In the genomic region with DNA sequence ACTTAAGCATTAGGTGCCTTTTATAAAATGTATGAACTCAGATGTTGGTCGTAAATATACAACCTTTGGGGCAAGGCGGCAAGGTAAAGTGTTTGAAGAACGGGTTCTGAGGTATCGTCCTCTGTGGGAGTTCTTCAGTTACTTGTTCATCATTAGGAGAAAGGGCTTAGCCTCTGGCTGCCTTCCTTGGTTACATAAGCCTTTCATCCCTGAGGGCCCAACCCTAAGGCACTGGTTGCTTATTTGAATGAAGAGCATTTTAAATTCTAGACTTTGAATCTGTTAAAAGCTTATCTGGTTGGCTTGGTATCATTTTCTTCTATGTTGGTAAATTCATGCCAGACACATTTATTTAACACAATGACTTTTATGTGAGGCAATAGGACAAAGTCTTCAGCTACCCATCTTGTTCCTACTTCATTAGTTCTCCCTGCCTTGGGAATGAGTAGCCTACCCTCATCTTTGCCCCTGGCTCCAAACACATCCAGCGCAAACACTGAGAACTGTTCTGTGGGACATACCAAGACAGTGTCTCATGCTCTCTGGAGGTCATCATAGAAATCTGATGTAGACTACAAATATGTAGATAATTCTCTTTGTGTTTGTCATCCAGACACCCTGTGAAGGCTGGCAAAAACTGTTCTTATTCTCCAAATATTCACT, we compare ENCODE assay signal across 9 cellular contexts. TPM values are rescaled to one million over a fixed set of nuclear protein-coding genes. Genes with fewer than 3 reads are reported as not detected.
DNase-seq lines count a peak whose midpoint lies in the region; ATAC-seq, FAIRE-seq and TF ChIP-seq lines count a peak whose summit lies in the region.
"Had no signal": no experiment of that assay in that cellular context is flagged by ENCODE, and none has a peak within 500 bp of the region (broad histone marks: within the 10 kb centered on the region; RNA-seq: fewer than 3 reads in every experiment).

No MANE protein-coding gene starts in this region.

- H3K36me3 ChIP-seq in ascending aorta (no peaks in the 10 kb centered on the region), subcutaneous abdominal adipose tissue (ENCODE audit: control insufficient read depth in 5 of 5, insufficient read depth in 5 of 5, low read length in 5 of 5) (no peaks in the 10 kb centered on the region)

- H3K9me3 ChIP-seq in ascending aorta (no peaks in the 10 kb centered on the region), subcutaneous abdominal adipose tissue (ENCODE audit: control insufficient read depth in 5 of 5, low read length in 5 of 5) (no peaks in the 10 kb centered on the region)

- no peak overlapping the region for H3K9ac ChIP-seq in subcutaneous abdominal adipose tissue (ENCODE audit: low read length in 5 of 5)

- intact Hi-C loops in ascending aorta (cut with DNase I) (no loop called here), left ventricle myocardium superior (cut with micrococcal nuclease) (no loop called here)

- no peaks in the 10 kb centered on the region for H3K27me3 ChIP-seq in ascending aorta
- no peaks in the 10 kb centered on the region for H3K27me3 ChIP-seq in subcutaneous abdominal adipose tissue (ENCODE audit: control insufficient read depth in 5 of 5, insufficient read depth in 4 of 5, low read length in 5 of 5)

- DNase-seq in HCEC 1CT = peak; percentile 97
- DNase-seq in ascending aorta (ENCODE audit: low spot score in 2 of 2) = peak in 1 of 2 donors; percentile 66
- DNase-seq in left ventricle myocardium superior = no peak
- DNase-seq in effector CD8-positive, alpha-beta T cell (lab: John Stamatoyannopoulos, UW) = no peak
- DNase-seq in NCI-H748 treated with DMSO at 0.1 percent for 48 hours (lab: John Stamatoyannopoulos, UW) = no peak
- DNase-seq in SKM-1 treated with dmso at 0.1 percent for 144 hours (lab: John Stamatoyannopoulos, UW; ENCODE audit: unreplicated experiment) = no peak
- DNase-seq in frontal cortex (ENCODE audit: low spot score in 2 of 2) = no peak
- DNase-seq: activated CD8-positive, alpha-beta T cell treated with anti-CD3 and anti-CD28 coated beads for 36 hours had no signal

- ATAC-seq in left ventricle myocardium superior = peak; percentile 90
- ATAC-seq: activated CD8-positive, alpha-beta T cell treated with anti-CD3 and anti-CD28 coated beads for 36 hours had no signal

- H3K4me1 ChIP-seq in ascending aorta (no peaks in the 10 kb centered on the region), subcutaneous abdominal adipose tissue (ENCODE audit: control insufficient read depth in 5 of 5, insufficient read depth in 5 of 5, low read length in 5 of 5) (peaks cover 0 to 15% (median 6%) of the 10 kb centered on the region in 5 donors)

- H3K4me3 ChIP-seq in ascending aorta (no peak overlapping the region), subcutaneous abdominal adipose tissue (ENCODE audit: low read depth in 1 of 5, low read length in 5 of 5) (no peak overlapping the region)

- FAIRE-seq in frontal cortex (lab: Jason Lieb, UNC) = no peak

- no peak for TF ChIP-seq CTCF in ascending aorta (IDR thresholded peaks at IDR 0.05)

- peak overlapping the region; percentile 36 to 64 for H3K27ac ChIP-seq in ascending aorta
- peak overlapping the region; percentile 78 for H3K27ac ChIP-seq in subcutaneous abdominal adipose tissue (ENCODE audit: low read depth, low read length)

RNA-seq across cellular contexts. Expression of gene CCDC80, which starts 12.4 kb away (rescaled TPM):
- total RNA-seq in ascending aorta = 160 TPM
- 80.0 TPM for total RNA-seq in left ventricle myocardium superior
- total RNA-seq in frontal cortex = 2.9 TPM
- total RNA-seq: activated CD8-positive, alpha-beta T cell treated with anti-CD3 and anti-CD28 coated beads for 36 hours had no signal

Comparison
In these comparisons a context has a peak if more than half of its experiments do, and no peak if none do; other contexts are left out.
1. RNA of gene CCDC80, which starts 12.4 kb away (total RNA-seq): 160 TPM in ascending aorta (single experiment) and 80.0 TPM in left ventricle myocardium superior (single experiment); 2.9 TPM in frontal cortex (single experiment); every median in the first group is over 10 times any median in the second.